ENCODE assay signal across 1 cellular context in genomic region chr21:45592208-45592619, GRCh38.
TF ChIP-seq lines count a peak whose summit lies in the region.

No MANE protein-coding gene starts in this region.

TF ChIP-seq in K562, 482 proteins besides CTCF, POLR2A, EP300 and RAD21 (continued from another document and continues in another):
- TF ChIP-seq USF2 (CRISPR knock-in tag; IDR thresholded peaks at IDR 0.05) (no peak), ILF3 (IDR thresholded peaks at IDR 0.05; ENCODE audit: borderline replicate concordance) (no peak), ZBTB34 (CRISPR knock-in tag; IDR thresholded peaks at IDR 0.05) (no peak), MNT (conservative IDR thresholded peaks at IDR 0.05) (peak; percentile 53 to 58), SRSF7 (optimal IDR thresholded peaks at IDR 0.05; ENCODE audit: low read depth, low read length) (no peak), ETV5 (CRISPR knock-in tag; IDR thresholded peaks at IDR 0.05; ENCODE audit: low read depth) (no peak), HMG20B (CRISPR knock-in tag; IDR thresholded peaks at IDR 0.05) (no peak), ZNF668 (CRISPR knock-in tag; IDR thresholded peaks at IDR 0.05) (no peak), ZNF717 (CRISPR knock-in tag; IDR thresholded peaks at IDR 0.05) (no peak), SUPT5H (IDR thresholded peaks at IDR 0.05) (no peak), RNF2 (IDR thresholded peaks at IDR 0.05) (no peak), RBM22 (IDR thresholded peaks at IDR 0.05; ENCODE audit: low read depth, low read length, poor library complexity, severe bottlenecking) (no peak), ARID1B (IDR thresholded peaks at IDR 0.05) (no peak), PTRF (tag; IDR thresholded peaks at IDR 0.05) (no peak), RBM15 (IDR thresholded peaks at IDR 0.05; ENCODE audit: insufficient read depth, low read length) (no peak), BRCA1 (IDR thresholded peaks at IDR 0.05) (no peak), BRCA1 (CRISPR knock-in tag; IDR thresholded peaks at IDR 0.05) (no peak), MCM3 (IDR thresholded peaks at IDR 0.05) (no peak), JUND (IDR thresholded peaks at IDR 0.05; ENCODE audit: borderline replicate concordance, low read depth, low read length) (peak; percentile 94), JUND (tag; IDR thresholded peaks at IDR 0.05; ENCODE audit: borderline replicate concordance, low read depth, low read length) (peak; percentile 97), SMARCB1 (IDR thresholded peaks at IDR 0.05; ENCODE audit: insufficient read length, low read depth) (no peak), ZNF175 (CRISPR knock-in tag; IDR thresholded peaks at IDR 0.05; ENCODE audit: low read depth) (no peak), HNRNPK (IDR thresholded peaks at IDR 0.05; ENCODE audit: low read depth, low read length, poor library complexity, severe bottlenecking) (no peak), SMC3 (conservative IDR thresholded peaks at IDR 0.05; ENCODE audit: insufficient read depth, low read depth, low read length) (no peak), PCBP1 (IDR thresholded peaks at IDR 0.05; ENCODE audit: low read depth, low read length, poor library complexity, severe bottlenecking) (no peak), ZNF232 (CRISPR knock-in tag; IDR thresholded peaks at IDR 0.05) (no peak), ZNF217 (CRISPR knock-in tag; IDR thresholded peaks at IDR 0.05) (no peak), ZBTB2 (IDR thresholded peaks at IDR 0.05) (no peak), CCAR2 (IDR thresholded peaks at IDR 0.05; ENCODE audit: low read depth, low read length) (no peak), PTBP1 (IDR thresholded peaks at IDR 0.05; ENCODE audit: low read depth, low read length) (no peak), E2F1 (CRISPR knock-in tag; IDR thresholded peaks at IDR 0.05) (no peak), SMARCA5 (IDR thresholded peaks at IDR 0.05) (no peak), CSDE1 (IDR thresholded peaks at IDR 0.05) (no peak), NR2C1 (IDR thresholded peaks at IDR 0.05) (no peak), NR2C1 (tag; IDR thresholded peaks at IDR 0.05) (no peak), TAF9B (IDR thresholded peaks at IDR 0.05; ENCODE audit: partially characterized antibody) (peak; percentile 56)
- TF ChIP-seq, protein P1, sequence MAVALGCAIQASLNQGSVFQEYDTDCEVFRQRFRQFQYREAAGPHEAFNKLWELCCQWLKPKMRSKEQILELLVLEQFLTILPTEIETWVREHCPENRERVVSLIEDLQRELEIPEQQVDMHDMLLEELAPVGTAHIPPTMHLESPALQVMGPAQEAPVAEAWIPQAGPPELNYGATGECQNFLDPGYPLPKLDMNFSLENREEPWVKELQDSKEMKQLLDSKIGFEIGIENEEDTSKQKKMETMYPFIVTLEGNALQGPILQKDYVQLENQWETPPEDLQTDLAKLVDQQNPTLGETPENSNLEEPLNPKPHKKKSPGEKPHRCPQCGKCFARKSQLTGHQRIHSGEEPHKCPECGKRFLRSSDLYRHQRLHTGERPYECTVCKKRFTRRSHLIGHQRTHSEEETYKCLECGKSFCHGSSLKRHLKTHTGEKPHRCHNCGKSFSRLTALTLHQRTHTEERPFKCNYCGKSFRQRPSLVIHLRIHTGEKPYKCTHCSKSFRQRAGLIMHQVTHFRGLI (CRISPR knock-in tag; IDR thresholded peaks at IDR 0.05) = no peak
- TF ChIP-seq, protein P2, sequence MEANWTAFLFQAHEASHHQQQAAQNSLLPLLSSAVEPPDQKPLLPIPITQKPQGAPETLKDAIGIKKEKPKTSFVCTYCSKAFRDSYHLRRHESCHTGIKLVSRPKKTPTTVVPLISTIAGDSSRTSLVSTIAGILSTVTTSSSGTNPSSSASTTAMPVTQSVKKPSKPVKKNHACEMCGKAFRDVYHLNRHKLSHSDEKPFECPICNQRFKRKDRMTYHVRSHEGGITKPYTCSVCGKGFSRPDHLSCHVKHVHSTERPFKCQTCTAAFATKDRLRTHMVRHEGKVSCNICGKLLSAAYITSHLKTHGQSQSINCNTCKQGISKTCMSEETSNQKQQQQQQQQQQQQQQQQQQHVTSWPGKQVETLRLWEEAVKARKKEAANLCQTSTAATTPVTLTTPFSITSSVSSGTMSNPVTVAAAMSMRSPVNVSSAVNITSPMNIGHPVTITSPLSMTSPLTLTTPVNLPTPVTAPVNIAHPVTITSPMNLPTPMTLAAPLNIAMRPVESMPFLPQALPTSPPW (CRISPR knock-in tag; IDR thresholded peaks at IDR 0.05) = peak; percentile 92
- TF ChIP-seq, protein P3, sequence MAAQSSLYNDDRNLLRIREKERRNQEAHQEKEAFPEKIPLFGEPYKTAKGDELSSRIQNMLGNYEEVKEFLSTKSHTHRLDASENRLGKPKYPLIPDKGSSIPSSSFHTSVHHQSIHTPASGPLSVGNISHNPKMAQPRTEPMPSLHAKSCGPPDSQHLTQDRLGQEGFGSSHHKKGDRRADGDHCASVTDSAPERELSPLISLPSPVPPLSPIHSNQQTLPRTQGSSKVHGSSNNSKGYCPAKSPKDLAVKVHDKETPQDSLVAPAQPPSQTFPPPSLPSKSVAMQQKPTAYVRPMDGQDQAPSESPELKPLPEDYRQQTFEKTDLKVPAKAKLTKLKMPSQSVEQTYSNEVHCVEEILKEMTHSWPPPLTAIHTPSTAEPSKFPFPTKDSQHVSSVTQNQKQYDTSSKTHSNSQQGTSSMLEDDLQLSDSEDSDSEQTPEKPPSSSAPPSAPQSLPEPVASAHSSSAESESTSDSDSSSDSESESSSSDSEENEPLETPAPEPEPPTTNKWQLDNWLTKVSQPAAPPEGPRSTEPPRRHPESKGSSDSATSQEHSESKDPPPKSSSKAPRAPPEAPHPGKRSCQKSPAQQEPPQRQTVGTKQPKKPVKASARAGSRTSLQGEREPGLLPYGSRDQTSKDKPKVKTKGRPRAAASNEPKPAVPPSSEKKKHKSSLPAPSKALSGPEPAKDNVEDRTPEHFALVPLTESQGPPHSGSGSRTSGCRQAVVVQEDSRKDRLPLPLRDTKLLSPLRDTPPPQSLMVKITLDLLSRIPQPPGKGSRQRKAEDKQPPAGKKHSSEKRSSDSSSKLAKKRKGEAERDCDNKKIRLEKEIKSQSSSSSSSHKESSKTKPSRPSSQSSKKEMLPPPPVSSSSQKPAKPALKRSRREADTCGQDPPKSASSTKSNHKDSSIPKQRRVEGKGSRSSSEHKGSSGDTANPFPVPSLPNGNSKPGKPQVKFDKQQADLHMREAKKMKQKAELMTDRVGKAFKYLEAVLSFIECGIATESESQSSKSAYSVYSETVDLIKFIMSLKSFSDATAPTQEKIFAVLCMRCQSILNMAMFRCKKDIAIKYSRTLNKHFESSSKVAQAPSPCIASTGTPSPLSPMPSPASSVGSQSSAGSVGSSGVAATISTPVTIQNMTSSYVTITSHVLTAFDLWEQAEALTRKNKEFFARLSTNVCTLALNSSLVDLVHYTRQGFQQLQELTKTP (IDR thresholded peaks at IDR 0.05; ENCODE audit: low read depth in 1 of 2, partially characterized antibody in 2 of 2) = no peak
- TF ChIP-seq, protein P4, sequence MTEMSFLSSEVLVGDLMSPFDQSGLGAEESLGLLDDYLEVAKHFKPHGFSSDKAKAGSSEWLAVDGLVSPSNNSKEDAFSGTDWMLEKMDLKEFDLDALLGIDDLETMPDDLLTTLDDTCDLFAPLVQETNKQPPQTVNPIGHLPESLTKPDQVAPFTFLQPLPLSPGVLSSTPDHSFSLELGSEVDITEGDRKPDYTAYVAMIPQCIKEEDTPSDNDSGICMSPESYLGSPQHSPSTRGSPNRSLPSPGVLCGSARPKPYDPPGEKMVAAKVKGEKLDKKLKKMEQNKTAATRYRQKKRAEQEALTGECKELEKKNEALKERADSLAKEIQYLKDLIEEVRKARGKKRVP (CRISPR knock-in tag; IDR thresholded peaks at IDR 0.05) = 0 out of 2 replicates have a peak, but pooled peaks have one; percentile 41
- TF ChIP-seq, protein P5, sequence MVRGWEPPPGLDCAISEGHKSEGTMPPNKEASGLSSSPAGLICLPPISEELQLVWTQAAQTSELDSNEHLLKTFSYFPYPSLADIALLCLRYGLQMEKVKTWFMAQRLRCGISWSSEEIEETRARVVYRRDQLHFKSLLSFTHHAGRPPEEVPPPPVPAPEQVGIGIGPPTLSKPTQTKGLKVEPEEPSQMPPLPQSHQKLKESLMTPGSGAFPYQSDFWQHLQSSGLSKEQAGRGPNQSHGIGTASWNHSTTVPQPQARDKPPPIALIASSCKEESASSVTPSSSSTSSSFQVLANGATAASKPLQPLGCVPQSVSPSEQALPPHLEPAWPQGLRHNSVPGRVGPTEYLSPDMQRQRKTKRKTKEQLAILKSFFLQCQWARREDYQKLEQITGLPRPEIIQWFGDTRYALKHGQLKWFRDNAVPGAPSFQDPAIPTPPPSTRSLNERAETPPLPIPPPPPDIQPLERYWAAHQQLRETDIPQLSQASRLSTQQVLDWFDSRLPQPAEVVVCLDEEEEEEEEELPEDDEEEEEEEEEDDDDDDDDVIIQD (CRISPR knock-in tag; IDR thresholded peaks at IDR 0.05) = no peak
- TF ChIP-seq, protein P6, sequence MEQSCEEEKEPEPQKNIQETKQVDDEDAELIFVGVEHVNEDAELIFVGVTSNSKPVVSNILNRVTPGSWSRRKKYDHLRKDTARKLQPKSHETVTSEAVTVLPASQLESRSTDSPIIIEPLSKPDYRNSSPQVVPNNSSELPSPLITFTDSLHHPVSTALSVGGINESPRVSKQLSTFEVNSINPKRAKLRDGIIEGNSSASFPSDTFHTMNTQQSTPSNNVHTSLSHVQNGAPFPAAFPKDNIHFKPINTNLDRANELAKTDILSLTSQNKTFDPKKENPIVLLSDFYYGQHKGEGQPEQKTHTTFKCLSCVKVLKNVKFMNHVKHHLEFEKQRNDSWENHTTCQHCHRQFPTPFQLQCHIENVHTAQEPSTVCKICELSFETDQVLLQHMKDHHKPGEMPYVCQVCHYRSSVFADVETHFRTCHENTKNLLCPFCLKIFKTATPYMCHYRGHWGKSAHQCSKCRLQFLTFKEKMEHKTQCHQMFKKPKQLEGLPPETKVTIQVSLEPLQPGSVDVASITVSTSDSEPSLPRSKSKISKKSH (CRISPR knock-in tag; IDR thresholded peaks at IDR 0.05) = no peak
- TF ChIP-seq, protein P7, sequence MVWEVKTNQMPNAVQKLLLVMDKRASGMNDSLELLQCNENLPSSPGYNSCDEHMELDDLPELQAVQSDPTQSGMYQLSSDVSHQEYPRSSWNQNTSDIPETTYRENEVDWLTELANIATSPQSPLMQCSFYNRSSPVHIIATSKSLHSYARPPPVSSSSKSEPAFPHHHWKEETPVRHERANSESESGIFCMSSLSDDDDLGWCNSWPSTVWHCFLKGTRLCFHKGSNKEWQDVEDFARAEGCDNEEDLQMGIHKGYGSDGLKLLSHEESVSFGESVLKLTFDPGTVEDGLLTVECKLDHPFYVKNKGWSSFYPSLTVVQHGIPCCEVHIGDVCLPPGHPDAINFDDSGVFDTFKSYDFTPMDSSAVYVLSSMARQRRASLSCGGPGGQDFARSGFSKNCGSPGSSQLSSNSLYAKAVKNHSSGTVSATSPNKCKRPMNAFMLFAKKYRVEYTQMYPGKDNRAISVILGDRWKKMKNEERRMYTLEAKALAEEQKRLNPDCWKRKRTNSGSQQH (CRISPR knock-in tag; IDR thresholded peaks at IDR 0.05) = no peak
